ENCODE assay signal across 16 cellular contexts in the genomic region with DNA sequence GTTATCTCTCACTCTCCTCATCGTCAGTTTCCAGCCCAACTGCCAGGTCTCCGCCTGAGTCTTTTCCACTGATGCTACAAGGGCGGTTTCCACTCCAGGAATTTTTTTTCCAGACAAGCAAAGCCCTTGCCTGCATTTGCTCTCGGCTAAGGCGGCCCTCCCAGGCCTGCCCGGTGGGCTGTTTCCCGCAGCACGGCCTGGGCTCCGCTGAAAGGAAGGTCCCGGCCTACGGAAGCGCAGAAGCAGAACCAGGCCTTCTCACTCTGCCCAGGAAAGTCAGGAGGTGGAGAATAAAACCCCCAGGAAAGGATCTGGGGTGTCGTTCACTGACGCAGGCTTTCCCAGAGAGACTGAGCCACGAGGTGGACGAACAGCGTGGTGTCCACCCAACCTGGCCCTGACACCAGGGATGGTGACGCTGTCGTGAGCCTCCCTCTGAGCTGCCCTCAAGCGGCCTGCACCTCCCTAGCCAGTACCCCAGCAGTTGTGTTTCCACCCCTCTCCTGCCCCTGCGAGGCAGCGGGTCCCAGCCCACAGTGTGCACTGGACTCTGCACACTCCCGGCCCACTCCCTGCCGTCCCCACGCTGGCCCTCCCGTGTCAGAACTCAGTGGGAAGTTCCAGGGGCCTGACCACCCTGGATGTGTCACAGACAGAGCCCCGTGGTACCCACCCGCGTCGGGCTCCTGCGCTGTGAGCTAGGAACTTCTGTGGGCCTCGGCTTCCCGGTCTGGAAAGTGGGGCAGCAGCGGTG. TPM values are rescaled to one million over a fixed set of nuclear protein-coding genes. Genes with fewer than 3 reads are reported as not detected.
DNase-seq lines count a peak whose midpoint lies in the region; ATAC-seq, FAIRE-seq and TF ChIP-seq lines count a peak whose summit lies in the region.
"Had no signal": no experiment of that assay in that cellular context is flagged by ENCODE, and none has a peak within 500 bp of the region (broad histone marks: within the 10 kb centered on the region; RNA-seq: fewer than 3 reads in every experiment).

No MANE protein-coding gene starts in this region.

- H3K4me3 Mint-ChIP-seq in activated T-cell treated with anti-CD3 and anti-CD28 coated beads, Interleukin-2, amount 50 U/mL, for 4 hours, result peak overlapping the region; percentile 1
- no peak overlapping the region for H3K4me3 Mint-ChIP-seq in WTC11
- H3K4me3 Mint-ChIP-seq: CD8-positive, alpha-beta T cell had no signal

- POLR2A ChIA-PET in WTC11 (lab: Charles Lee), result no interaction called here

- TF ChIP-seq CTCF in left ventricle myocardium inferior (IDR thresholded peaks at IDR 0.05; ENCODE audit: borderline replicate concordance) (no peak), pancreas (IDR thresholded peaks at IDR 0.05) (no peak), upper lobe of right lung (IDR thresholded peaks at IDR 0.05) (no peak), WTC11 (IDR thresholded peaks at IDR 0.05) (no peak)

- CTCF ChIA-PET in WTC11 (lab: Charles Lee), result interaction anchor here (0.6 kb wide), 1 partner anchor 230 kb away, joined by 3 read pairs; no protein-coding TSS in a partner anchor

- H3K4me3 ChIP-seq in left ventricle myocardium inferior, result peak overlapping the region; percentile 85
- peak overlapping the region in 1 of 4 donors; percentile 10 for H3K4me3 ChIP-seq in pancreas
- H3K4me3 ChIP-seq in upper lobe of right lung, result no peak overlapping the region
- H3K4me3 ChIP-seq: ascending aorta had no signal

- FAIRE-seq in pancreas (lab: Jason Lieb, UNC), result no peak
- FAIRE-seq: H54 had no signal

- peaks cover 73% of the 10 kb centered on the region for H3K4me1 ChIP-seq in left ventricle myocardium inferior
- peaks cover 0 to 17% (median 0%) of the 10 kb centered on the region in 3 donors for H3K4me1 ChIP-seq in pancreas
- peaks cover 29% of the 10 kb centered on the region for H3K4me1 ChIP-seq in upper lobe of right lung

- no peaks in the 10 kb centered on the region for H3K9me3 Mint-ChIP-seq in activated T-cell treated with anti-CD3 and anti-CD28 coated beads, Interleukin-2, amount 50 U/mL, for 4 hours
- H3K9me3 Mint-ChIP-seq in WTC11, result no peaks in the 10 kb centered on the region
- H3K9me3 Mint-ChIP-seq: CD8-positive, alpha-beta T cell had no signal

- H3K4me1 Mint-ChIP-seq in activated T-cell treated with anti-CD3 and anti-CD28 coated beads, Interleukin-2, amount 50 U/mL, for 4 hours (ENCODE audit: low read depth), result peaks cover 12% of the 10 kb centered on the region
- H3K4me1 Mint-ChIP-seq in WTC11, result no peaks in the 10 kb centered on the region

- H3K27ac Mint-ChIP-seq in WTC11, result no peak overlapping the region
- H3K27ac Mint-ChIP-seq: CD8-positive, alpha-beta T cell had no signal

- H3K27me3 ChIP-seq in left ventricle myocardium inferior (ENCODE audit: low read depth), result peaks cover 60% of the 10 kb centered on the region
- no peaks in the 10 kb centered on the region for H3K27me3 ChIP-seq in pancreas
- H3K27me3 ChIP-seq in upper lobe of right lung, result peaks cover 8% of the 10 kb centered on the region

- no peak for DNase-seq in activated T-cell treated with anti-CD3 and anti-CD28 coated beads, Interleukin-2, amount 50 U/mL, for 4 hours
- DNase-seq in activated T-cell treated with anti-CD3 and anti-CD28 coated beads, Interleukin-2, amount 50 U/mL, for 1 hour, result no peak
- DNase-seq in left ventricle myocardium inferior (peak; percentile 31), pancreas (peak in 2 of 6 donors; percentile 30 to 67), upper lobe of right lung (no peak), WTC11 (ENCODE audit: low spot score) (no peak)
- DNase-seq: EL; OCI-M1; stimulated activated naive CD4-positive, alpha-beta T cell treated with Interleukin-2 at 50 U/mL for 16 hours had no signal

- H3K27ac ChIP-seq in left ventricle myocardium inferior (replicated peaks) (peak overlapping the region; percentile 94), pancreas (peak overlapping the region in 3 of 4 donors; percentile 10 to 50 (median 33)), upper lobe of right lung (peak overlapping the region; percentile 63)
- H3K27ac ChIP-seq: 22Rv1, KMS-11 had no signal

- no peaks in the 10 kb centered on the region for H3K36me3 Mint-ChIP-seq in activated T-cell treated with anti-CD3 and anti-CD28 coated beads, Interleukin-2, amount 50 U/mL, for 4 hours (ENCODE audit: insufficient read depth)
- no peaks in the 10 kb centered on the region for H3K36me3 Mint-ChIP-seq in WTC11
- H3K36me3 Mint-ChIP-seq: CD8-positive, alpha-beta T cell had no signal

- H3K36me3 ChIP-seq in left ventricle myocardium inferior (no peaks in the 10 kb centered on the region), pancreas (no peaks in the 10 kb centered on the region), upper lobe of right lung (no peaks in the 10 kb centered on the region)
- H3K36me3 ChIP-seq: ascending aorta had no signal

- no peak for ATAC-seq in activated T-cell treated with anti-CD3 and anti-CD28 coated beads, Interleukin-2, amount 50 U/mL, for 4 hours
- no peak for ATAC-seq in pancreas
- no peak for ATAC-seq in upper lobe of right lung
- ATAC-seq in GM21576 (IDR thresholded peaks at IDR 0.05; ENCODE audit: unreplicated experiment), result no peak
- ATAC-seq in HG03280 (IDR thresholded peaks at IDR 0.05; ENCODE audit: unreplicated experiment), result no peak
- no peak for ATAC-seq in WTC11
- ATAC-seq: CD8-positive, alpha-beta T cell had no signal

- intact Hi-C loops in left ventricle myocardium inferior (cut with micrococcal nuclease) (loop anchor here (10.0 kb wide), 1 partner anchor 52 kb away; no protein-coding TSS in a partner anchor), pancreas (cut with DNase I) (loop anchor here in 1 of 3 donors (5.0 kb wide), 1 partner anchor 345 kb away; no protein-coding TSS in a partner anchor), upper lobe of right lung (cut with DNase I) (no loop called here)

- peaks cover 30% of the 10 kb centered on the region for H3K27me3 Mint-ChIP-seq in activated T-cell treated with anti-CD3 and anti-CD28 coated beads, Interleukin-2, amount 50 U/mL, for 4 hours (ENCODE audit: low read depth)
- peaks cover 21% of the 10 kb centered on the region for H3K27me3 Mint-ChIP-seq in WTC11 (ENCODE audit: low read depth)

- WGBS in pancreas, 2 donors, result 83 to 86% methylated on average over 34 of the region's 34 CpGs

- H3K9me3 ChIP-seq in left ventricle myocardium inferior (replicated peaks), result no peaks in the 10 kb centered on the region
- H3K9me3 ChIP-seq in pancreas, result no peaks in the 10 kb centered on the region
- no peaks in the 10 kb centered on the region for H3K9me3 ChIP-seq in upper lobe of right lung
- H3K9me3 ChIP-seq: ascending aorta had no signal

TF ChIP-seq in WTC11, 78 proteins besides CTCF, POLR2A, EP300 and RAD21 (continues in another document):
- no peak for TF ChIP-seq JAZF1 (CRISPR knock-in tag; IDR thresholded peaks at IDR 0.05)
- TF ChIP-seq, protein P1, sequence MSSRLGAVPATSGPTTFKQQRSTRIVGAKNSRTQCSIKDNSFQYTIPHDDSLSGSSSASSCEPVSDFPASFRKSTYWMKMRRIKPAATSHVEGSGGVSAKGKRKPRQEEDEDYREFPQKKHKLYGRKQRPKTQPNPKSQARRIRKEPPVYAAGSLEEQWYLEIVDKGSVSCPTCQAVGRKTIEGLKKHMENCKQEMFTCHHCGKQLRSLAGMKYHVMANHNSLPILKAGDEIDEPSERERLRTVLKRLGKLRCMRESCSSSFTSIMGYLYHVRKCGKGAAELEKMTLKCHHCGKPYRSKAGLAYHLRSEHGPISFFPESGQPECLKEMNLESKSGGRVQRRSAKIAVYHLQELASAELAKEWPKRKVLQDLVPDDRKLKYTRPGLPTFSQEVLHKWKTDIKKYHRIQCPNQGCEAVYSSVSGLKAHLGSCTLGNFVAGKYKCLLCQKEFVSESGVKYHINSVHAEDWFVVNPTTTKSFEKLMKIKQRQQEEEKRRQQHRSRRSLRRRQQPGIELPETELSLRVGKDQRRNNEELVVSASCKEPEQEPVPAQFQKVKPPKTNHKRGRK (CRISPR knock-in tag; IDR thresholded peaks at IDR 0.05; ENCODE audit: borderline replicate concordance), result no peak
- TF ChIP-seq, protein P2, sequence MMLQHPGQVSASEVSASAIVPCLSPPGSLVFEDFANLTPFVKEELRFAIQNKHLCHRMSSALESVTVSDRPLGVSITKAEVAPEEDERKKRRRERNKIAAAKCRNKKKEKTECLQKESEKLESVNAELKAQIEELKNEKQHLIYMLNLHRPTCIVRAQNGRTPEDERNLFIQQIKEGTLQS (CRISPR knock-in tag; conservative IDR thresholded peaks at IDR 0.05), result no peak
- TF ChIP-seq, protein P3, sequence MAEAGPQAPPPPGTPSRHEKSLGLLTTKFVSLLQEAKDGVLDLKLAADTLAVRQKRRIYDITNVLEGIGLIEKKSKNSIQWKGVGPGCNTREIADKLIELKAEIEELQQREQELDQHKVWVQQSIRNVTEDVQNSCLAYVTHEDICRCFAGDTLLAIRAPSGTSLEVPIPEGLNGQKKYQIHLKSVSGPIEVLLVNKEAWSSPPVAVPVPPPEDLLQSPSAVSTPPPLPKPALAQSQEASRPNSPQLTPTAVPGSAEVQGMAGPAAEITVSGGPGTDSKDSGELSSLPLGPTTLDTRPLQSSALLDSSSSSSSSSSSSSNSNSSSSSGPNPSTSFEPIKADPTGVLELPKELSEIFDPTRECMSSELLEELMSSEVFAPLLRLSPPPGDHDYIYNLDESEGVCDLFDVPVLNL (CRISPR knock-in tag; IDR thresholded peaks at IDR 0.05; ENCODE audit: borderline replicate concordance, low read depth), result no peak
- TF ChIP-seq NFE2L1 (CRISPR knock-in tag; IDR thresholded peaks at IDR 0.05), result no peak
- TF ChIP-seq, protein P4, sequence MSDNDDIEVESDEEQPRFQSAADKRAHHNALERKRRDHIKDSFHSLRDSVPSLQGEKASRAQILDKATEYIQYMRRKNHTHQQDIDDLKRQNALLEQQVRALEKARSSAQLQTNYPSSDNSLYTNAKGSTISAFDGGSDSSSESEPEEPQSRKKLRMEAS (CRISPR knock-in tag; IDR thresholded peaks at IDR 0.05), result no peak
- TF ChIP-seq, protein P5, sequence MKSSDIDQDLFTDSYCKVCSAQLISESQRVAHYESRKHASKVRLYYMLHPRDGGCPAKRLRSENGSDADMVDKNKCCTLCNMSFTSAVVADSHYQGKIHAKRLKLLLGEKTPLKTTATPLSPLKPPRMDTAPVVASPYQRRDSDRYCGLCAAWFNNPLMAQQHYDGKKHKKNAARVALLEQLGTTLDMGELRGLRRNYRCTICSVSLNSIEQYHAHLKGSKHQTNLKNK (CRISPR knock-in tag; IDR thresholded peaks at IDR 0.05), result no peak
- no peak for TF ChIP-seq CBFB (CRISPR knock-in tag; IDR thresholded peaks at IDR 0.05; ENCODE audit: low read depth)
- TF ChIP-seq ZNF423 (CRISPR knock-in tag; IDR thresholded peaks at IDR 0.05), result no peak
- no peak for TF ChIP-seq GABPB1 (CRISPR knock-in tag; IDR thresholded peaks at IDR 0.05)
- TF ChIP-seq ESRRA (CRISPR knock-in tag; IDR thresholded peaks at IDR 0.05; ENCODE audit: borderline replicate concordance), result no peak
- no peak for TF ChIP-seq SP1 (CRISPR knock-in tag; conservative IDR thresholded peaks at IDR 0.05)

RNA-seq across cellular contexts. Expression of a gene that starts 39.9 kb away (rescaled TPM):
- total RNA-seq in activated T-cell treated with anti-CD3 and anti-CD28 coated beads, Interleukin-2, amount 50 U/mL, for 4 hours, result 1 to 10 TPM; 1.0 to 2.0 (median 1.3) TPM
- total RNA-seq in left ventricle myocardium inferior, result 8.6 TPM
- 10 to 100 TPM; 16.7 to 27.0 (median 21.9) TPM for total RNA-seq in pancreas
- polyA plus RNA-seq in pancreas, result 10 to 100 TPM in 1 of 2 donors, 1 to 10 TPM in 1; 8.7 to 24.6 TPM
- 19.0 TPM for total RNA-seq in upper lobe of right lung
- total RNA-seq in WTC11 (2021), result 1.9 to 2.8 TPM (median 2.6 TPM) in 3 replicates

Comparison
In these comparisons a context has a peak if more than half of its experiments do, and no peak if none do; other contexts are left out.
1. H3K27ac ChIP-seq: peak in every context shown above with its lines; median percentile 94 in left ventricle myocardium inferior; 63 in upper lobe of right lung; 33 in pancreas.